In genomic region chr9:86241216-86241615, GRCh38 we compare ENCODE assay signal across 14 cellular contexts. TPM values are rescaled to one million over a fixed set of nuclear protein-coding genes. Genes with fewer than 3 reads are reported as not detected.
"Had no signal": no experiment of that assay in that cellular context is flagged by ENCODE, and none has a peak within 500 bp of the region (broad histone marks: within the 10 kb centered on the region; RNA-seq: fewer than 3 reads in every experiment).

No MANE protein-coding gene starts in this region.

- H3K4me3 ChIP-seq: body of pancreas, coronary artery, esophagus squamous epithelium, right atrium auricular region, SJCRH30, skin epidermis, tibial artery had no signal

- H3K27ac ChIP-seq: body of pancreas, coronary artery, esophagus squamous epithelium, right atrium auricular region, SJCRH30, skin epidermis, tibial artery had no signal

- H3K27me3 ChIP-seq: body of pancreas, esophagus squamous epithelium, right atrium auricular region, SJCRH30, tibial artery had no signal

- H3K36me3 ChIP-seq: esophagus squamous epithelium, right atrium auricular region, SJCRH30, tibial artery had no signal

- ATAC-seq: body of pancreas had no signal

- DNase-seq: activated B cell treated with CpG ODN at 0.5 μM for 24 hours; activated CD8-positive, alpha-beta memory T cell treated with anti-CD3 and anti-CD28 coated beads, Interleukin-2, amount 50 U/mL, for 48 hours; activated effector memory CD4-positive, alpha-beta T cell treated with anti-CD3 and anti-CD28 coated beads, Interleukin-2, amount 50 U/mL, for 16 hours; amygdala; body of pancreas; central memory CD4-positive, alpha-beta T cell; effector CD4-positive, alpha-beta T cell; esophagus squamous epithelium; foreskin melanocyte; SJCRH30; tibial artery had no signal

- H3K4me1 ChIP-seq: body of pancreas, esophagus squamous epithelium, right atrium auricular region, tibial artery had no signal

- H3K9me3 ChIP-seq: body of pancreas, esophagus squamous epithelium, right atrium auricular region, SJCRH30, tibial artery had no signal

RNA-seq across cellular contexts. Expression of gene C9orf153, which starts 18.2 kb away (rescaled TPM):
- total RNA-seq: esophagus squamous epithelium had no signal
